ENCODE assay signal across 18 cellular contexts in the genomic region with DNA sequence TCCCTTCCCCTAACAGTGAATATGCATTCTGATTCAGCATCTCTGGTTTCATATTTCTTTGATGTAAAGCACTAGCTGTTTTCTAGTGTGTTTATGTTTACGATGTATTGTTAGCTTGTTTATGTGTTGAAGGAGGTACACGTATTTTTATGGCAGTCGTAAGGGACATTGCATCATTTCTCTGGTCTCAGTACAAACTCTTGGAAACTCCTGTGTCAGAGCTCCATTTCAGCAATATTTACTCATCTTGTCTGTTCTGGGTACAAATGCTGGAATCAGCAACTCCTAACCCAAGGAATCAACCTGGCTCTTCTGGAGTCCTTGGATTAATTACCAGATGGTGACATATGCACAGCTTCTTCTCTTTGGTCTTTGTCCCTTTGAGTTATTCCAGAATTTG.
DNase-seq lines count a peak whose midpoint lies in the region; TF ChIP-seq lines count a peak whose summit lies in the region.
"Had no signal": no experiment of that assay in that cellular context is flagged by ENCODE, and none has a peak within 500 bp of the region (broad histone marks: within the 10 kb centered on the region; RNA-seq: fewer than 3 reads in every experiment).

No MANE protein-coding gene starts in this region.

- H2BK12ac ChIP-seq in mesenchymal stem cell (ENCODE audit: low read length in 2 of 2): no peak overlapping the region

- no peak overlapping the region for H2AFZ ChIP-seq in mesenchymal stem cell (ENCODE audit: low read depth, low read length)
- H2AFZ ChIP-seq: GM23338 had no signal

- no peak overlapping the region for H3K9ac ChIP-seq in mesenchymal stem cell (ENCODE audit: low read length)
- H3K9ac ChIP-seq: BLaER1 had no signal

- no peak overlapping the region for H4K91ac ChIP-seq in mesenchymal stem cell (ENCODE audit: low read length)

- H3K4me3 Mint-ChIP-seq in MCF 10A (ENCODE audit: unreplicated experiment): no peak overlapping the region
- H3K4me3 Mint-ChIP-seq in T-helper 2 cell treated with Interferon-gamma antibody and Interleukin-4, amounts not matched to agents 5 μg/mL and 100 μg/mL, for 36 hours: no peak overlapping the region
- H3K4me3 Mint-ChIP-seq: CD14-positive monocyte; CD4-positive, alpha-beta memory T cell; GM23338; HFFc6 had no signal

- peaks cover 11% of the 10 kb centered on the region for H3K4me1 Mint-ChIP-seq in MCF 10A (ENCODE audit: insufficient read depth, unreplicated experiment)
- H3K4me1 Mint-ChIP-seq in T-helper 2 cell treated with Interferon-gamma antibody and Interleukin-4, amounts not matched to agents 5 μg/mL and 100 μg/mL, for 36 hours (ENCODE audit: low read depth): no peaks in the 10 kb centered on the region
- H3K4me1 Mint-ChIP-seq: CD14-positive monocyte; CD4-positive, alpha-beta memory T cell had no signal

- intact Hi-C loops in MCF 10A (cut with micrococcal nuclease): no loop called here
- intact Hi-C loops in breast epithelium (cut with DNase I; ENCODE audit: low total_unique reads): no loop called here

- H3K23ac ChIP-seq in mesenchymal stem cell (ENCODE audit: low read length in 2 of 2): no peak overlapping the region

- no peak overlapping the region for H2BK5ac ChIP-seq in mesenchymal stem cell (ENCODE audit: low read depth, low read length, poor library complexity, severe bottlenecking)

- BruUV-seq in MCF 10A (replicated peaks; lab: Mats Ljungman, UMichigan): no TSS peak

- H3K14ac ChIP-seq in mesenchymal stem cell (ENCODE audit: low read length in 2 of 2): no peak overlapping the region

- no peak overlapping the region for H3K4me2 ChIP-seq in mesenchymal stem cell (ENCODE audit: low read length, poor library complexity, severe bottlenecking)
- H3K4me2 ChIP-seq: A549, BLaER1, GM23338 had no signal

- H3K27me3 ChIP-seq in breast epithelium: no peaks in the 10 kb centered on the region
- no peaks in the 10 kb centered on the region for H3K27me3 ChIP-seq in mesenchymal stem cell (ENCODE audit: control insufficient read depth in 1 of 2, insufficient read depth in 1 of 2, low read length in 2 of 2)
- H3K27me3 ChIP-seq in Peyer's patch: no peaks in the 10 kb centered on the region
- H3K27me3 ChIP-seq: BLaER1 had no signal

- TF ChIP-seq CTCF in MCF 10A (IDR thresholded peaks at IDR 0.05; ENCODE audit: unreplicated experiment) (no peak), breast epithelium (IDR thresholded peaks at IDR 0.05) (no peak), fibroblast of mammary gland (conservative IDR thresholded peaks at IDR 0.05; ENCODE audit: control insufficient read depth, insufficient read depth, low read depth, low read length) (no peak), Peyer's patch (IDR thresholded peaks at IDR 0.05) (no peak)

- H3K4ac ChIP-seq in mesenchymal stem cell (ENCODE audit: low read depth in 1 of 2, low read length in 2 of 2): no peak overlapping the region

- H4K8ac ChIP-seq in mesenchymal stem cell (ENCODE audit: low read length): no peak overlapping the region

- H3K36me3 ChIP-seq in breast epithelium (no peaks in the 10 kb centered on the region), mesenchymal stem cell (ENCODE audit: control insufficient read depth in 1 of 2, insufficient read depth in 2 of 2, low read depth in 1 of 2, low read length in 2 of 2) (no peaks in the 10 kb centered on the region), Peyer's patch (no peaks in the 10 kb centered on the region)
- H3K36me3 ChIP-seq: BLaER1 had no signal

- H3K4me1 ChIP-seq in breast epithelium: no peaks in the 10 kb centered on the region
- H3K4me1 ChIP-seq in mesenchymal stem cell (ENCODE audit: control insufficient read depth, insufficient read depth, low read depth, low read length): no peaks in the 10 kb centered on the region
- H3K4me1 ChIP-seq in Peyer's patch: no peaks in the 10 kb centered on the region
- H3K4me1 ChIP-seq: A549 had no signal

- no peak overlapping the region for H3K27ac ChIP-seq in breast epithelium
- no peak overlapping the region for H3K27ac ChIP-seq in mesenchymal stem cell (ENCODE audit: low read length, poor library complexity, severe bottlenecking)
- H3K27ac ChIP-seq in Peyer's patch: no peak overlapping the region
- H3K27ac ChIP-seq: 22Rv1, A549, BLaER1 had no signal

- H3K18ac ChIP-seq in mesenchymal stem cell (ENCODE audit: low read depth in 1 of 2, low read length in 2 of 2): no peak overlapping the region

- no peaks in the 10 kb centered on the region for H3K36me3 Mint-ChIP-seq in MCF 10A (ENCODE audit: insufficient read depth, unreplicated experiment)
- no peaks in the 10 kb centered on the region for H3K36me3 Mint-ChIP-seq in T-helper 2 cell treated with Interferon-gamma antibody and Interleukin-4, amounts not matched to agents 5 μg/mL and 100 μg/mL, for 36 hours (ENCODE audit: low read depth)
- H3K36me3 Mint-ChIP-seq: CD14-positive monocyte; CD4-positive, alpha-beta memory T cell had no signal

- H3K9me3 ChIP-seq in breast epithelium (peaks cover 0 to 7% of the 10 kb centered on the region in 2 donors), mesenchymal stem cell (ENCODE audit: control insufficient read depth, low read length) (peaks cover 1% of the 10 kb centered on the region), Peyer's patch (no peaks in the 10 kb centered on the region)
- H3K9me3 ChIP-seq: BLaER1 had no signal

- no peak for TF ChIP-seq POLR2A in breast epithelium (IDR thresholded peaks at IDR 0.05)
- TF ChIP-seq POLR2A in Peyer's patch (IDR thresholded peaks at IDR 0.05): no peak

- peak; percentile 26 for DNase-seq in MCF 10A (ENCODE audit: unreplicated experiment)
- DNase-seq in breast epithelium (ENCODE audit: low spot score in 2 of 2): no peak
- DNase-seq in fibroblast of mammary gland (ENCODE audit: low read depth): peak; percentile 22
- DNase-seq in mesenchymal stem cell: peak; percentile 49
- DNase-seq in T-helper 2 cell treated with Interferon-gamma antibody and Interleukin-4, amounts not matched to agents 5 μg/mL and 100 μg/mL, for 36 hours (ENCODE audit: low spot score): no peak
- DNase-seq in Peyer's patch: no peak
- DNase-seq in MV-4-11 (lab: John Stamatoyannopoulos, UW): no peak
- DNase-seq: CD4-positive, alpha-beta memory T cell; DMS153; DMS79; GDM1; H7; HFFc6 had no signal

- peaks cover 5% of the 10 kb centered on the region for H3K9me3 Mint-ChIP-seq in MCF 10A (ENCODE audit: unreplicated experiment)
- peaks cover 26% of the 10 kb centered on the region for H3K9me3 Mint-ChIP-seq in T-helper 2 cell treated with Interferon-gamma antibody and Interleukin-4, amounts not matched to agents 5 μg/mL and 100 μg/mL, for 36 hours
- H3K9me3 Mint-ChIP-seq: GM23338 had no signal

- H2BK120ac ChIP-seq in mesenchymal stem cell (ENCODE audit: low read depth, low read length): no peak overlapping the region

- H3K4me3 ChIP-seq in breast epithelium (no peak overlapping the region), fibroblast of mammary gland (ENCODE audit: control insufficient read depth, low read depth, low read length) (no peak overlapping the region), mesenchymal stem cell (ENCODE audit: insufficient read depth in 1 of 2, low read depth in 1 of 2, low read length in 2 of 2) (no peak overlapping the region), Peyer's patch (no peak overlapping the region)
- H3K4me3 ChIP-seq: A549, BLaER1, GM23338 had no signal

- no peaks in the 10 kb centered on the region for H3K79me1 ChIP-seq in mesenchymal stem cell (replicated peaks; ENCODE audit: low read length, poor library complexity, severe bottlenecking)

- POLR2A ChIA-PET in MCF 10A (lab: Yijun Ruan, JAX): interaction anchor here (1.6 kb wide), 1 partner anchor 9 kb away, joined by 4 read pairs; no protein-coding TSS in a partner anchor

- no peak overlapping the region for H2BK15ac ChIP-seq in mesenchymal stem cell (ENCODE audit: low read depth, poor library complexity, severe bottlenecking)

- no peak overlapping the region for H3K27ac Mint-ChIP-seq in MCF 10A (ENCODE audit: low read depth, unreplicated experiment)
- H3K27ac Mint-ChIP-seq in T-helper 2 cell treated with Interferon-gamma antibody and Interleukin-4, amounts not matched to agents 5 μg/mL and 100 μg/mL, for 36 hours: no peak overlapping the region
- H3K27ac Mint-ChIP-seq: CD14-positive monocyte; CD4-positive, alpha-beta memory T cell; GM23338; HFFc6 had no signal

- CTCF ChIA-PET in MCF 10A (lab: Yijun Ruan, JAX): interaction anchor here (1.6 kb wide), 1 partner anchor 134 kb away, joined by 4 read pairs; no protein-coding TSS in a partner anchor

- WGBS in mesenchymal stem cell: 43% methylated on average over 3 of the region's 3 CpGs

- no peaks in the 10 kb centered on the region for H3K27me3 Mint-ChIP-seq in MCF 10A (ENCODE audit: insufficient read depth, unreplicated experiment)
- no peaks in the 10 kb centered on the region for H3K27me3 Mint-ChIP-seq in T-helper 2 cell treated with Interferon-gamma antibody and Interleukin-4, amounts not matched to agents 5 μg/mL and 100 μg/mL, for 36 hours (ENCODE audit: low read depth)
- H3K27me3 Mint-ChIP-seq: CD4-positive, alpha-beta memory T cell had no signal

- no peak overlapping the region for H2AK5ac ChIP-seq in mesenchymal stem cell (ENCODE audit: low read length, severe bottlenecking)

Comparison
In these comparisons a context has a peak if more than half of its experiments do, and no peak if none do; other contexts are left out.
1. DNase-seq: peak in MCF 10A (single experiment), fibroblast of mammary gland (single experiment) and mesenchymal stem cell (single experiment); none in breast epithelium (0 of 2), T-helper 2 cell treated with Interferon-gamma antibody and Interleukin-4, amounts not matched to agents 5 μg/mL and 100 μg/mL, for 36 hours (single experiment), Peyer's patch (0 of 3) and MV-4-11 (single experiment).